Comparison of ENCODE assay signal across 8 cellular contexts in the genomic region with DNA sequence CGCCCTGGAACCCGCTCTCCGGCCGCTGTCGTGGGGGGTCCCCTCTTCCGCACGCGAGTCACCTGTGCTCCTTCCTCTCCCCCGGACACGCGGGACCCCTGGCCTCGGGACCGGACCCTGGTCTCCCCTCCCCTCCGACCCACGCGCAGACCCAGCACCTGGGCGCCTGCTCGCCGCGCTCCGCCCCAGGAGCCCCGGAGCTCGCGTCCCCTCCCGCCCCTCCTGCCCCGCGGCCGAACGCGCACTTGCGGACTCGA. TPM values are rescaled to one million over a fixed set of nuclear protein-coding genes. Genes with fewer than 3 reads are reported as not detected.
A peak's percentile ranks its signal among the peaks of the same experiment; 100 is the strongest.
DNase-seq lines count a peak whose midpoint lies in the region; ATAC-seq, FAIRE-seq and TF ChIP-seq lines count a peak whose summit lies in the region.

No MANE protein-coding gene starts in this region.

- H3K4me2 ChIP-seq in A549 = peak overlapping the region; percentile 98

- WGBS in A549 (ENCODE audit: missing lambda C conversion rate) = 62% methylated on average over 9 of the region's 32 CpGs
- WGBS in HUES64 = 4% methylated on average over 32 of the region's 32 CpGs

- POLR2A ChIA-PET in A549 (lab: Yijun Ruan, JAX) = no interaction called here
- POLR2A ChIA-PET in naive thymus-derived CD4-positive, alpha-beta T cell (lab: Charles Lee) = interaction anchor here (2.5 kb wide), 1 partner anchor 19 kb away, joined by 14 read pairs; the partner anchor contains the start of gene FN3KRP

- H3K4me1 ChIP-seq in A549 = peaks cover 20% of the 10 kb centered on the region
- no peaks in the 10 kb centered on the region for H3K4me1 ChIP-seq in HUES64 (ENCODE audit: insufficient read depth, low read length)
- peaks cover 5 to 8% of the 10 kb centered on the region in 2 donors for H3K4me1 ChIP-seq in naive thymus-derived CD4-positive, alpha-beta T cell (ENCODE audit: control insufficient read depth in 2 of 2, insufficient read depth in 2 of 2, low read length in 2 of 2)

- no peaks in the 10 kb centered on the region for H3K36me3 ChIP-seq in HUES64 (ENCODE audit: insufficient read depth, low read length)
- H3K36me3 ChIP-seq in naive thymus-derived CD4-positive, alpha-beta T cell (ENCODE audit: control insufficient read depth in 2 of 3, insufficient read depth in 3 of 3, low read length in 3 of 3) = no peaks in the 10 kb centered on the region

- H3K4me3 ChIP-seq in A549 (peak overlapping the region; percentile 60), HUES64 (ENCODE audit: low read length) (peak overlapping the region; percentile 64), coronary artery (peak overlapping the region; percentile 98)
- peak overlapping the region; percentile 6 for H3K4me3 ChIP-seq in naive thymus-derived CD4-positive, alpha-beta T cell (ENCODE audit: low read length)

- H3K4me1 Mint-ChIP-seq in naive thymus-derived CD4-positive, alpha-beta T cell = peaks cover 0 to 16% (median 7%) of the 10 kb centered on the region in 7 donors

- no peak overlapping the region for H3K27ac Mint-ChIP-seq in naive thymus-derived CD4-positive, alpha-beta T cell

- H3K27ac ChIP-seq in A549 (peak overlapping the region; percentile 47 to 83; a peak in 5 of 6 replicates), HUES64 (ENCODE audit: low read depth, low read length) (no peak overlapping the region), coronary artery (peak overlapping the region in 1 of 2 donors; percentile 47)
- H3K27ac ChIP-seq in naive thymus-derived CD4-positive, alpha-beta T cell (ENCODE audit: low read depth, low read length) = peak overlapping the region; percentile 41

- peaks cover 0 to 16% (median 0%) of the 10 kb centered on the region in 5 donors for H3K27me3 Mint-ChIP-seq in naive thymus-derived CD4-positive, alpha-beta T cell

- TF ChIP-seq CTCF in A549 (IDR thresholded peaks at IDR 0.05) = no peak
- TF ChIP-seq CTCF in coronary artery (IDR thresholded peaks at IDR 0.05) = no peak

- no peak for FAIRE-seq in A549 (lab: Jason Lieb, UNC)

- peak overlapping the region in 5 of 10 donors; percentile 28 to 87 (median 66) for H3K4me3 Mint-ChIP-seq in naive thymus-derived CD4-positive, alpha-beta T cell

- no peak for ATAC-seq in A549
- ATAC-seq in naive thymus-derived CD4-positive, alpha-beta T cell = no peak

- peaks cover 0 to 15% (median 8%) of the 10 kb centered on the region in 11 donors for H3K9me3 Mint-ChIP-seq in naive thymus-derived CD4-positive, alpha-beta T cell

- DNase-seq in A549 (ENCODE audit: low read depth in 1 of 2, low spot score in 1 of 2) (no peak), coronary artery (ENCODE audit: low spot score) (no peak), NOMO-1 (lab: John Stamatoyannopoulos, UW; ENCODE audit: unreplicated experiment in 2 of 2) (no peak), cerebellum (ENCODE audit: low spot score) (no peak), NCI-H524 treated with DMSO at 0.1 percent for 48 hours (lab: John Stamatoyannopoulos, UW) (no peak)
- peak in 1 of 9 donors; percentile 3 for DNase-seq in naive thymus-derived CD4-positive, alpha-beta T cell
- no peak for DNase-seq in stimulated activated CD4-positive, alpha-beta T cell treated with anti-CD3 and anti-CD28 coated beads, Interleukin-4, amount 100 ng/mL, for 24 hours

- H3K27me3 ChIP-seq in HUES64 (ENCODE audit: insufficient read depth, low read length) = peaks cover 50% of the 10 kb centered on the region
- H3K27me3 ChIP-seq in naive thymus-derived CD4-positive, alpha-beta T cell (ENCODE audit: control insufficient read depth in 2 of 2, insufficient read depth in 2 of 2, low read length in 2 of 2) = no peaks in the 10 kb centered on the region

- CTCF ChIA-PET in A549 (lab: Yijun Ruan, JAX) = interaction anchor here (0.8 to 3.1 kb wide), 5 partner anchors 9 to 30 kb away, joined by 3 to 16 read pairs (median 9); no protein-coding TSS in a partner anchor
- CTCF ChIA-PET in naive thymus-derived CD4-positive, alpha-beta T cell (lab: Charles Lee) = interaction anchor here (0.6 kb wide), 1 partner anchor 27 kb away, joined by 5 read pairs; no protein-coding TSS in a partner anchor

- no peak for TF ChIP-seq POLR2A in A549 (IDR thresholded peaks at IDR 0.05; ENCODE audit: low read length)

- no peak for TF ChIP-seq EP300 in A549 (IDR thresholded peaks at IDR 0.05)

- intact Hi-C loops in naive thymus-derived CD4-positive, alpha-beta T cell (cut with micrococcal nuclease) = loop anchor here (1.0 to 10.0 kb wide), 6 partner anchors 19 to 279 kb away; partner anchors contain the start of genes FN3KRP (in 2 of the 2), WDR45B (in 2 of the 2), HEXD (in 1 of the 2) and NARF (in 1 of the 2)

- H3K9me3 ChIP-seq in A549 (peaks cover 23% of the 10 kb centered on the region), HUES64 (ENCODE audit: insufficient read depth, low read depth, low read length) (peaks cover 2% of the 10 kb centered on the region; the same call in 1 of the 2 replicates)
- peaks cover 0 to 7% (median 0%) of the 10 kb centered on the region in 3 experiments for H3K9me3 ChIP-seq in naive thymus-derived CD4-positive, alpha-beta T cell (ENCODE audit: control insufficient read depth in 2 of 3, low read length in 3 of 3)

- TF ChIP-seq RAD21 in A549 (conservative IDR thresholded peaks at IDR 0.05 in 1 of 2, IDR thresholded peaks at IDR 0.05 in 1 of 2) = no peak

- peaks cover 0 to 14% (median 9%) of the 10 kb centered on the region in 5 donors for H3K36me3 Mint-ChIP-seq in naive thymus-derived CD4-positive, alpha-beta T cell

- no peak overlapping the region for H3K9ac ChIP-seq in HUES64 (ENCODE audit: low read depth, low read length)

TF ChIP-seq in A549, 52 proteins besides CTCF, POLR2A, EP300 and RAD21 (continues in another document):
- TF ChIP-seq, protein P1, sequence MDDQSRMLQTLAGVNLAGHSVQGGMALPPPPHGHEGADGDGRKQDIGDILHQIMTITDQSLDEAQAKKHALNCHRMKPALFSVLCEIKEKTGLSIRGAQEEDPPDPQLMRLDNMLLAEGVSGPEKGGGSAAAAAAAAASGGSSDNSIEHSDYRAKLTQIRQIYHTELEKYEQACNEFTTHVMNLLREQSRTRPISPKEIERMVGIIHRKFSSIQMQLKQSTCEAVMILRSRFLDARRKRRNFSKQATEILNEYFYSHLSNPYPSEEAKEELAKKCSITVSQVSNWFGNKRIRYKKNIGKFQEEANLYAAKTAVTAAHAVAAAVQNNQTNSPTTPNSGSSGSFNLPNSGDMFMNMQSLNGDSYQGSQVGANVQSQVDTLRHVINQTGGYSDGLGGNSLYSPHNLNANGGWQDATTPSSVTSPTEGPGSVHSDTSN (IDR thresholded peaks at IDR 0.05) = no peak

RNA-seq across cellular contexts. Expression of gene RAB40B, which starts 0.8 kb away (rescaled TPM):
- polyA plus RNA-seq in A549 (2011; rRNA removed) (5.6 and 5.8 TPM in 2 replicates), A549 (2017; fragmentation: RNase III; extraction: RNeasy Plus Mini Kit Qiagen cat#74134 plus additional on column Dnase treatment) (6.1 to 9.9 TPM (median 9.4 TPM) in 3 replicates)
- polyA plus RNA-seq in A549 (2012; cell fraction: cytosol; rRNA removed) = 16.0 and 21.6 TPM in 2 replicates
- polyA plus RNA-seq in A549 (2012; cell fraction: nucleus; rRNA removed) = 20.0 and 20.9 TPM in 2 replicates
- polyA minus RNA-seq in A549 (2011; rRNA and poly(A)+ RNA removed) = 1.7 and 2.5 TPM in 2 replicates
- 1.7 TPM for polyA plus RNA-seq in HUES64 (2013, experiment 1 of 2)
- 1.7 TPM for polyA plus RNA-seq in HUES64 (2013, experiment 2 of 2)
- total RNA-seq in naive thymus-derived CD4-positive, alpha-beta T cell = 1 to 10 TPM; 2.8 to 6.1 (median 3.6) TPM
- 1 to 10 TPM; 1.3 to 2.5 TPM for polyA plus RNA-seq in naive thymus-derived CD4-positive, alpha-beta T cell
- 9.8 TPM for total RNA-seq in cerebellum

RNA-seq across cellular contexts. Expression of gene FN3KRP, which starts 18.8 kb away (rescaled TPM):
- polyA plus RNA-seq in A549 (2011; rRNA removed) = 41.1 and 41.7 TPM in 2 replicates
- 56.0 and 57.0 TPM in 2 replicates for polyA plus RNA-seq in A549 (2012; cell fraction: cytosol; rRNA removed)
- 45.7 and 54.9 TPM in 2 replicates for polyA plus RNA-seq in A549 (2012; cell fraction: nucleus; rRNA removed)
- 60.2 to 62.8 TPM (median 62.4 TPM) in 3 replicates for polyA plus RNA-seq in A549 (2017; fragmentation: RNase III; extraction: RNeasy Plus Mini Kit Qiagen cat#74134 plus additional on column Dnase treatment)
- 24.6 and 24.9 TPM in 2 replicates for polyA minus RNA-seq in A549 (2011; rRNA and poly(A)+ RNA removed)
- 21.1 TPM for polyA plus RNA-seq in HUES64 (2013, experiment 1 of 2)
- 24.7 TPM for polyA plus RNA-seq in HUES64 (2013, experiment 2 of 2)
- 10 to 100 TPM; 29.9 to 38.7 (median 35.7) TPM for total RNA-seq in naive thymus-derived CD4-positive, alpha-beta T cell
- polyA plus RNA-seq in naive thymus-derived CD4-positive, alpha-beta T cell = 10 to 100 TPM; 31.5 to 32.8 TPM
- 14.8 TPM for total RNA-seq in cerebellum

RNA-seq across cellular contexts. Expression of gene FN3K, which starts 37.7 kb away (rescaled TPM):
- polyA plus RNA-seq in A549 (2011; rRNA removed) (1.3 and 1.7 TPM in 2 replicates), A549 (2017; fragmentation: RNase III; extraction: RNeasy Plus Mini Kit Qiagen cat#74134 plus additional on column Dnase treatment) (7.7 to 13.2 TPM (median 11.9 TPM) in 3 replicates)
- polyA plus RNA-seq in A549 (2012; cell fraction: cytosol; rRNA removed) = 3.8 and 4.7 TPM in 2 replicates
- 6.9 and 7.5 TPM in 2 replicates for polyA plus RNA-seq in A549 (2012; cell fraction: nucleus; rRNA removed)
- 2.8 and 3.6 TPM in 2 replicates for polyA minus RNA-seq in A549 (2011; rRNA and poly(A)+ RNA removed)
- 7.0 TPM for polyA plus RNA-seq in HUES64 (2013, experiment 1 of 2)
- 11.3 TPM for polyA plus RNA-seq in HUES64 (2013, experiment 2 of 2)
- 10 to 100 TPM in 3 of 5 experiments, 1 to 10 TPM in 2; 3.9 to 14.1 (median 12.0) TPM for total RNA-seq in naive thymus-derived CD4-positive, alpha-beta T cell
- polyA plus RNA-seq in naive thymus-derived CD4-positive, alpha-beta T cell = 1 to 10 TPM in 1 of 2 donors, under 1 TPM in 1; 0.97 to 1.2 TPM
- 13.9 TPM for total RNA-seq in cerebellum

RNA-seq across cellular contexts. Expression of gene WDR45B, which starts 49.5 kb away (rescaled TPM):
- 124 and 138 TPM in 2 replicates for polyA plus RNA-seq in A549 (2011; rRNA removed)
- 98.5 and 120 TPM in 2 replicates for polyA plus RNA-seq in A549 (2012; cell fraction: cytosol; rRNA removed)
- 88.3 and 111 TPM in 2 replicates for polyA plus RNA-seq in A549 (2012; cell fraction: nucleus; rRNA removed)
- 88.2 to 94.0 TPM (median 89.6 TPM) in 3 replicates for polyA plus RNA-seq in A549 (2017; fragmentation: RNase III; extraction: RNeasy Plus Mini Kit Qiagen cat#74134 plus additional on column Dnase treatment)
- 69.5 and 82.7 TPM in 2 replicates for polyA minus RNA-seq in A549 (2011; rRNA and poly(A)+ RNA removed)
- polyA plus RNA-seq in HUES64 (2013, experiment 1 of 2) = 73.4 TPM
- polyA plus RNA-seq in HUES64 (2013, experiment 2 of 2) = 80.1 TPM
- total RNA-seq in naive thymus-derived CD4-positive, alpha-beta T cell = 10 to 100 TPM; 44.9 to 91.6 (median 68.4) TPM
- polyA plus RNA-seq in naive thymus-derived CD4-positive, alpha-beta T cell = 10 to 100 TPM; 30.5 to 36.8 TPM
- total RNA-seq in cerebellum = 49.4 TPM

RNA-seq across cellular contexts. Expression of gene TBCD, which starts 54.1 kb away (rescaled TPM):
- 33.5 and 44.7 TPM in 2 replicates for polyA plus RNA-seq in A549 (2011; rRNA removed)
- 104 and 105 TPM in 2 replicates for polyA plus RNA-seq in A549 (2012; cell fraction: cytosol; rRNA removed)
- 337 and 389 TPM in 2 replicates for polyA plus RNA-seq in A549 (2012; cell fraction: nucleus; rRNA removed)
- polyA plus RNA-seq in A549 (2017; fragmentation: RNase III; extraction: RNeasy Plus Mini Kit Qiagen cat#74134 plus additional on column Dnase treatment) = 47.4 to 51.6 TPM (median 49.1 TPM) in 3 replicates
- polyA minus RNA-seq in A549 (2011; rRNA and poly(A)+ RNA removed) = 63.6 and 73.0 TPM in 2 replicates
- polyA plus RNA-seq in HUES64 (2013, experiment 1 of 2) = 73.4 TPM
- polyA plus RNA-seq in HUES64 (2013, experiment 2 of 2) = 81.2 TPM
- total RNA-seq in naive thymus-derived CD4-positive, alpha-beta T cell = 100 to 1,000 TPM in 4 of 5 experiments, 10 to 100 TPM in 1; 99.2 to 255 (median 226) TPM
- polyA plus RNA-seq in naive thymus-derived CD4-positive, alpha-beta T cell = 100 to 1,000 TPM in 1 of 2 donors, 10 to 100 TPM in 1; 61.5 to 103 TPM
- total RNA-seq in cerebellum = 63.2 TPM

Comparison
In these comparisons a context has a peak if more than half of its experiments do, and no peak if none do; other contexts are left out.
1. H3K4me3 ChIP-seq: peak in every context shown above with its lines; median percentile 98 in coronary artery; 64 in HUES64; 60 in A549; 6 in naive thymus-derived CD4-positive, alpha-beta T cell.